Comparison of ENCODE assay signal across 8 cellular contexts in genomic region chr5:80255425-80255751, GRCh38. TPM values are rescaled to one million over a fixed set of nuclear protein-coding genes. Genes with fewer than 3 reads are reported as not detected.
DNase-seq lines count a peak whose midpoint lies in the region; ATAC-seq and TF ChIP-seq lines count a peak whose summit lies in the region.

No MANE protein-coding gene starts in this region.

- H3K4me3 ChIP-seq in endodermal cell (ENCODE audit: low read length) (peak overlapping the region; percentile 84), mesodermal cell (ENCODE audit: extremely low read depth, insufficient read depth, low read length, poor library complexity, severe bottlenecking) (peak overlapping the region; percentile 69), stomach smooth muscle (ENCODE audit: low read length in 2 of 2) (peak overlapping the region; percentile 88 to 97)

- no peaks in the 10 kb centered on the region for H3K36me3 ChIP-seq in ES-I3 (ENCODE audit: insufficient read depth, low read length)
- peaks cover 16% of the 10 kb centered on the region for H3K36me3 ChIP-seq in endodermal cell (ENCODE audit: control insufficient read depth, insufficient read depth, low read length)
- no peaks in the 10 kb centered on the region for H3K36me3 ChIP-seq in mesodermal cell (ENCODE audit: control insufficient read depth, insufficient read depth, low read length)
- H3K36me3 ChIP-seq in stomach smooth muscle (ENCODE audit: control insufficient read depth in 2 of 2, insufficient read depth in 2 of 2, low read length in 2 of 2) = no peaks in the 10 kb centered on the region

- in situ Hi-C loops in GM13976 (cut with MboI; ENCODE audit: low sequenced_read_pairs, unreplicated experiment) = no loop called here

- peaks cover 16 to 26% (median 17%) of the 10 kb centered on the region in 3 donors for H3K4me1 Mint-ChIP-seq in IgD-negative memory B cell
- peaks cover 29% of the 10 kb centered on the region for H3K4me1 Mint-ChIP-seq in activated B cell treated with CpG ODN at 0.5 μM for 24 hours
- peaks cover 40% of the 10 kb centered on the region for H3K4me1 Mint-ChIP-seq in endodermal cell

- POLR2A ChIA-PET in activated B cell treated with CpG ODN at 0.5 μM for 24 hours (lab: Charles Lee) = interaction anchor here (0.7 to 4.2 kb wide), 25 partner anchors 8 to 1046 kb away, joined by 3 to 32 read pairs (median 6); partner anchors contain the start of genes DHFR, JMY, MSH3 and TENT2

- H3K27ac Mint-ChIP-seq in IgD-negative memory B cell (peak overlapping the region; percentile 23 to 90 (median 59)), activated B cell treated with CpG ODN at 0.5 μM for 24 hours (peak overlapping the region; percentile 43), endodermal cell (no peak overlapping the region)

- no peak for TF ChIP-seq CTCF in activated B cell treated with CpG ODN at 0.5 μM for 24 hours (IDR thresholded peaks at IDR 0.05)
- TF ChIP-seq CTCF in endodermal cell (conservative IDR thresholded peaks at IDR 0.05) = no peak
- no peak for TF ChIP-seq CTCF in GM13976 (IDR thresholded peaks at IDR 0.05; ENCODE audit: borderline replicate concordance, control extremely low read depth, extremely low read depth, insufficient read depth, missing control alignments)

- intact Hi-C loops in activated B cell treated with CpG ODN at 0.5 μM for 24 hours (cut with micrococcal nuclease) = loop anchor here (1.0 to 10.0 kb wide), 11 partner anchors 8 to 1271 kb away; partner anchors contain the start of genes ARSB, DHFR, FAM151B and HOMER1

- ATAC-seq in GM21717 (IDR thresholded peaks at IDR 0.05; ENCODE audit: unreplicated experiment) = peak; percentile 40
- ATAC-seq in activated B cell treated with CpG ODN at 0.5 μM for 24 hours (ENCODE audit: low read depth) = peak; percentile 36

- CTCF ChIA-PET in activated B cell treated with CpG ODN at 0.5 μM for 24 hours (lab: Charles Lee) = interaction anchor here (2.5 kb wide), 1 partner anchor 164 kb away, joined by 8 read pairs; no protein-coding TSS in a partner anchor

- H3K36me3 Mint-ChIP-seq in IgD-negative memory B cell (peaks cover 2% of the 10 kb centered on the region), activated B cell treated with CpG ODN at 0.5 μM for 24 hours (ENCODE audit: low read depth) (peaks cover 5% of the 10 kb centered on the region), endodermal cell (ENCODE audit: low read depth) (peaks cover 2% of the 10 kb centered on the region)

- H3K27me3 ChIP-seq in endodermal cell (ENCODE audit: control insufficient read depth, insufficient read depth, low read length, poor library complexity, severe bottlenecking) (no peaks in the 10 kb centered on the region), stomach smooth muscle (ENCODE audit: control insufficient read depth in 1 of 2, insufficient read depth in 2 of 2, low read length in 2 of 2) (no peaks in the 10 kb centered on the region)

- peak overlapping the region; percentile 89 to 96 (median 90) for H3K4me3 Mint-ChIP-seq in IgD-negative memory B cell
- peak overlapping the region; percentile 83 for H3K4me3 Mint-ChIP-seq in activated B cell treated with CpG ODN at 0.5 μM for 24 hours
- H3K4me3 Mint-ChIP-seq in endodermal cell = peak overlapping the region; percentile 88

- no peak overlapping the region for H3K27ac ChIP-seq in endodermal cell (ENCODE audit: low read depth, low read length)
- peak overlapping the region; percentile 85 for H3K27ac ChIP-seq in mesodermal cell (ENCODE audit: low read depth, low read length, severe bottlenecking)
- H3K27ac ChIP-seq in stomach smooth muscle (ENCODE audit: low read length) = peak overlapping the region; percentile 97

- H3K9me3 ChIP-seq in ES-I3 (ENCODE audit: control insufficient read depth, insufficient read depth, low read length) (no peaks in the 10 kb centered on the region), endodermal cell (ENCODE audit: control insufficient read depth, low read length) (no peaks in the 10 kb centered on the region), mesodermal cell (ENCODE audit: control insufficient read depth, low read length) (no peaks in the 10 kb centered on the region), stomach smooth muscle (ENCODE audit: control insufficient read depth in 2 of 2, low read length in 2 of 2) (no peaks in the 10 kb centered on the region)

- DNase-seq in activated B cell treated with CpG ODN at 0.5 μM for 24 hours (no peak), endodermal cell (peak; percentile 81), GM13976 (ENCODE audit: low spot score) (no peak)

- no peaks in the 10 kb centered on the region for H3K9me3 Mint-ChIP-seq in IgD-negative memory B cell
- H3K9me3 Mint-ChIP-seq in activated B cell treated with CpG ODN at 0.5 μM for 24 hours = peaks cover 5% of the 10 kb centered on the region
- H3K9me3 Mint-ChIP-seq in endodermal cell = no peaks in the 10 kb centered on the region

- WGBS in endodermal cell (ENCODE audit: insufficient coverage in 1 of 2, insufficient read length in 1 of 2), 2 experiments = 0% methylated on average over 23 to 28 of the region's 28 CpGs
- WGBS in mesodermal cell (ENCODE audit: insufficient coverage in 2 of 2), 2 experiments = 0 to 1% methylated on average over 22 to 24 of the region's 28 CpGs

- H3K4me1 ChIP-seq in ES-I3 (ENCODE audit: insufficient read depth, low read length) = peaks cover 25% of the 10 kb centered on the region
- H3K4me1 ChIP-seq in endodermal cell (ENCODE audit: control insufficient read depth, insufficient read depth, low read length) = no peaks in the 10 kb centered on the region
- H3K4me1 ChIP-seq in mesodermal cell (ENCODE audit: control insufficient read depth, insufficient read depth, low read length, poor library complexity, severe bottlenecking) = no peaks in the 10 kb centered on the region
- H3K4me1 ChIP-seq in stomach smooth muscle (ENCODE audit: control insufficient read depth, insufficient read depth, low read length) = peaks cover 27% of the 10 kb centered on the region

- H3K27me3 Mint-ChIP-seq in IgD-negative memory B cell = no peaks in the 10 kb centered on the region
- no peaks in the 10 kb centered on the region for H3K27me3 Mint-ChIP-seq in activated B cell treated with CpG ODN at 0.5 μM for 24 hours
- no peaks in the 10 kb centered on the region for H3K27me3 Mint-ChIP-seq in endodermal cell (ENCODE audit: insufficient read depth)

- peak overlapping the region; percentile 95 for H3K9ac ChIP-seq in ES-I3 (ENCODE audit: low read depth, low read length)
- H3K9ac ChIP-seq in endodermal cell (ENCODE audit: extremely low read depth, low read length, poor library complexity, severe bottlenecking) = peak overlapping the region; percentile 62
- peak overlapping the region; percentile 60 to 88 for H3K9ac ChIP-seq in stomach smooth muscle (ENCODE audit: low read length in 2 of 2)

RNA-seq across cellular contexts. Expression of gene SERINC5, which starts 0.5 kb away (rescaled TPM):
- polyA plus RNA-seq in IgD-negative memory B cell = 2.0 TPM
- total RNA-seq in activated B cell treated with CpG ODN at 0.5 μM for 24 hours (4.4 and 5.3 TPM in 2 replicates), endodermal cell (100 to 1,000 TPM; 134 to 183 TPM)
- 34.9 TPM for polyA plus RNA-seq in endodermal cell (2013, experiment 1 of 2)
- 34.7 TPM for polyA plus RNA-seq in endodermal cell (2013, experiment 2 of 2)
- polyA plus RNA-seq in mesodermal cell (2013, experiment 1 of 2) = 33.0 TPM
- polyA plus RNA-seq in mesodermal cell (2013, experiment 2 of 2) = 34.5 TPM

Comparison
In these comparisons a context has a peak if more than half of its experiments do, and no peak if none do; other contexts are left out.
1. RNA of gene SERINC5, which starts 0.5 kb away (total RNA-seq): 134 to 183 TPM in endodermal cell; 4.4 to 5.3 TPM in activated B cell treated with CpG ODN at 0.5 μM for 24 hours; every median in the first group is over 10 times any median in the second.
2. Peak in every context shown above with its lines, with median percentiles within 50 percentile points of each other: H3K9ac ChIP-seq, H3K4me3 Mint-ChIP-seq and H3K4me3 ChIP-seq.